31 cellular contexts compared by ENCODE assay signal in genomic region chr11:31919175-31919574, GRCh38.
"Had no signal": no experiment of that assay in that cellular context is flagged by ENCODE, and none has a peak within 500 bp of the region (broad histone marks: within the 10 kb centered on the region; RNA-seq: fewer than 3 reads in every experiment).

No MANE protein-coding gene starts in this region.

- ATAC-seq: activated naive CD4-positive, alpha-beta T cell treated with anti-CD3 and anti-CD28 coated beads, Interleukin-2, amount 50 U/mL, for 72 hours; activated naive CD8-positive, alpha-beta T cell treated with anti-CD3 and anti-CD28 coated beads, Interleukin-2, amount 50 U/mL, for 24 hours; activated T-cell treated with anti-CD3 and anti-CD28 coated beads, Interleukin-2, amount 50 U/mL, for 4 hours; activated T-cell treated with anti-CD3 and anti-CD28 coated beads, Interleukin-2, amount 50 U/mL, for 72 hours; activated T-helper 17 cell treated with anti-CD3 and anti-CD28 coated beads, Interleukin-2, amount 50 U/mL, for 72 hours; body of pancreas had no signal

- DNase-seq: activated effector memory CD4-positive, alpha-beta T cell treated with anti-CD3 and anti-CD28 coated beads, Interleukin-2, amount 50 U/mL, for 16 hours; activated effector memory CD4-positive, alpha-beta T cell treated with Interleukin-2 at 50 U/mL for 16 hours; activated gamma-delta T cell; activated gamma-delta T cell treated with Interleukin-2 at 50 U/mL for 16 hours; activated naive CD4-positive, alpha-beta T cell; activated naive CD4-positive, alpha-beta T cell treated with anti-CD3 and anti-CD28 coated beads for 36 hours; activated naive CD4-positive, alpha-beta T cell treated with anti-CD3 and anti-CD28 coated beads, Interleukin-2, amount 10 ng/mL, durations not matched to agents 7 days and 5 days; activated naive CD4-positive, alpha-beta T cell treated with anti-CD3 and anti-CD28 coated beads, Interleukin-2, amount 50 U/mL, for 16 hours; activated naive CD4-positive, alpha-beta T cell treated with Interleukin-2 at 50 U/mL for 16 hours; activated naive CD8-positive, alpha-beta T cell treated with anti-CD3 and anti-CD28 coated beads for 36 hours; activated naive CD8-positive, alpha-beta T cell treated with anti-CD3 and anti-CD28 coated beads, Interleukin-2, amount 10 ng/mL, durations not matched to agents 7 days and 5 days; activated naive CD8-positive, alpha-beta T cell treated with anti-CD3 and anti-CD28 coated beads, Interleukin-2, amount 50 U/mL, for 24 hours; activated T-cell treated with anti-CD3 and anti-CD28 coated beads, Interleukin-2, amount 50 U/mL, for 4 hours; activated T-cell treated with anti-CD3 and anti-CD28 coated beads, Interleukin-2, amount 50 U/mL, for 48 hours; activated T-cell treated with anti-CD3 and anti-CD28 coated beads, Interleukin-2, amount 50 U/mL, for 72 hours; adrenal gland; amniotic stem cell; amygdala; anterior cingulate cortex; aorta; body of pancreas; brain microvascular endothelial cell; caudate nucleus; central memory CD4-positive, alpha-beta T cell; cerebellar nuclear complex had no signal

- H3K27me3 ChIP-seq: ascending aorta, body of pancreas, breast epithelium had no signal

- H3K4me1 ChIP-seq: adrenal gland, ascending aorta, body of pancreas, breast epithelium had no signal

- H3K36me3 ChIP-seq: adrenal gland, ascending aorta, brain microvascular endothelial cell, breast epithelium, cardiac muscle cell had no signal

- H3K9me3 ChIP-seq: adrenal gland, ascending aorta, body of pancreas, breast epithelium had no signal

- H3K4me3 ChIP-seq: adrenal gland, ascending aorta, body of pancreas, breast epithelium, cardiac muscle cell had no signal

- H3K27ac ChIP-seq: adrenal gland, ascending aorta, body of pancreas, brain microvascular endothelial cell, breast epithelium, cardiac muscle cell had no signal

- FAIRE-seq: colon had no signal
